14 cellular contexts compared by ENCODE assay signal in genomic region chr17:42660692-42661345, GRCh38. TPM values are rescaled to one million over a fixed set of nuclear protein-coding genes. Genes with fewer than 3 reads are reported as not detected.
DNase-seq lines count a peak whose midpoint lies in the region; ATAC-seq and TF ChIP-seq lines count a peak whose summit lies in the region.
"Had no signal": no experiment of that assay in that cellular context is flagged by ENCODE, and none has a peak within 500 bp of the region (broad histone marks: within the 10 kb centered on the region; RNA-seq: fewer than 3 reads in every experiment).

No MANE protein-coding gene starts in this region.

- intact Hi-C loops in HCT116 (cut with micrococcal nuclease), result no loop called here
- intact Hi-C loops in ascending aorta (cut with DNase I), result no loop called here
- intact Hi-C loops in thyroid gland (cut with DNase I), result no loop called here

- no peaks in the 10 kb centered on the region for H3K36me3 Mint-ChIP-seq in activated CD4-positive, alpha-beta memory T cell treated with anti-CD3 and anti-CD28 coated beads, Interleukin-2, amount 10 ng/mL, durations not matched to agents 7 days and 5 days (ENCODE audit: low read depth)

- 75 to 77% methylated on average over 7 of the region's 7 CpGs for WGBS in thyroid gland, 2 donors

- no peaks in the 10 kb centered on the region for H4K20me1 ChIP-seq in HCT116 (ENCODE audit: insufficient read depth)
- H4K20me1 ChIP-seq: BLaER1 had no signal

- BruUV-seq in HCT116 (replicated peaks; lab: Mats Ljungman, UMichigan), result no TSS peak

- no peak overlapping the region for H3K4me3 Mint-ChIP-seq in activated CD4-positive, alpha-beta memory T cell treated with anti-CD3 and anti-CD28 coated beads, Interleukin-2, amount 10 ng/mL, durations not matched to agents 7 days and 5 days

- peak overlapping the region; percentile 41 for H3K9ac ChIP-seq in HCT116 (ENCODE audit: low read length)
- H3K9ac ChIP-seq: BLaER1 had no signal

- H3K36me3 ChIP-seq in HCT116 (ENCODE audit: control insufficient read depth in 1 of 2, insufficient read depth in 2 of 2, low read length in 2 of 2) (peaks cover 0 to 3% of the 10 kb centered on the region in 2 experiments; a peak in 1 of 4 replicates), ascending aorta (peaks cover 24 to 32% of the 10 kb centered on the region in 2 donors), thyroid gland (peaks cover 4 to 16% of the 10 kb centered on the region in 2 donors)

- no peaks in the 10 kb centered on the region; a peak in 1 of 4 replicates for H3K9me3 ChIP-seq in HCT116 (ENCODE audit: control insufficient read depth in 1 of 2, insufficient read depth in 1 of 2, low read depth in 1 of 2, low read length in 2 of 2)
- no peaks in the 10 kb centered on the region for H3K9me3 ChIP-seq in ascending aorta
- H3K9me3 ChIP-seq in thyroid gland, result no peaks in the 10 kb centered on the region
- H3K9me3 ChIP-seq: BLaER1, heart right ventricle had no signal

- H3K4me1 ChIP-seq in HCT116 (ENCODE audit: control insufficient read depth in 1 of 2, insufficient read depth in 2 of 2, low read length in 2 of 2), result peaks cover 20 to 36% of the 10 kb centered on the region in 2 experiments
- H3K4me1 ChIP-seq in ascending aorta, result peaks cover 9 to 15% of the 10 kb centered on the region in 2 donors
- peaks cover 3 to 6% of the 10 kb centered on the region in 2 donors for H3K4me1 ChIP-seq in thyroid gland

- ATAC-seq in HCT116, result peak; percentile 37
- ATAC-seq in HG03342 (IDR thresholded peaks at IDR 0.05; ENCODE audit: unreplicated experiment), result no peak
- ATAC-seq: stimulated activated effector memory CD8-positive, alpha-beta T cell treated with anti-CD3 and anti-CD28 coated beads, Interleukin-12 subunit alpha, Interleukin-12 subunit beta, amount 100 ng/mL, for 72 hours had no signal

- H3K79me2 ChIP-seq in HCT116 (ENCODE audit: insufficient read depth, low read length), result no peaks in the 10 kb centered on the region

- POLR2A ChIA-PET in HCT116 (lab: Charles Lee), result interaction anchor here (0.9 to 2.7 kb wide), 3 partner anchors 9 to 16 kb away, joined by 3 to 7 read pairs (median 3); partner anchors contain the start of gene PLEKHH3
- POLR2A ChIA-PET in activated CD4-positive, alpha-beta memory T cell treated with anti-CD3 and anti-CD28 coated beads, Interleukin-2, amount 10 ng/mL, durations not matched to agents 7 days and 5 days (lab: Charles Lee), result interaction anchor here (0.6 kb wide), 1 partner anchor 348 kb away, joined by 3 read pairs; no protein-coding TSS in a partner anchor

- peaks cover 19% of the 10 kb centered on the region for H3K4me1 Mint-ChIP-seq in activated CD4-positive, alpha-beta memory T cell treated with anti-CD3 and anti-CD28 coated beads, Interleukin-2, amount 10 ng/mL, durations not matched to agents 7 days and 5 days

- H3K4me3 ChIP-seq in HCT116 (replicated peaks in 1 of 2; ENCODE audit: low read depth in 1 of 2, low read length in 2 of 2) (peak overlapping the region; percentile 36 to 74), ascending aorta (peak overlapping the region in 1 of 2 donors; percentile 44), thyroid gland (replicated peaks in 1 of 3) (no peak overlapping the region)
- H3K4me3 ChIP-seq: BLaER1, heart right ventricle had no signal

- TF ChIP-seq POLR2A in HCT116 (IDR thresholded peaks at IDR 0.05; ENCODE audit: borderline replicate concordance, extremely low read depth, insufficient read depth, insufficient read length) (no peak), thyroid gland (IDR thresholded peaks at IDR 0.05) (no peak)

- no peaks in the 10 kb centered on the region for H3K9me2 ChIP-seq in HCT116 (ENCODE audit: insufficient read depth)

- H3K27ac Mint-ChIP-seq in activated CD4-positive, alpha-beta memory T cell treated with anti-CD3 and anti-CD28 coated beads, Interleukin-2, amount 10 ng/mL, durations not matched to agents 7 days and 5 days, result no peak overlapping the region
- H3K27ac Mint-ChIP-seq: activated naive CD4-positive, alpha-beta T cell treated with anti-CD3 and anti-CD28 coated beads, Interleukin-2, amount 50 U/mL, for 24 hours; stimulated activated effector memory CD8-positive, alpha-beta T cell treated with anti-CD3 and anti-CD28 coated beads, Interleukin-12 subunit alpha, Interleukin-12 subunit beta, amount 100 ng/mL, for 72 hours; T-helper 1 cell treated with Interleukin-12 subunit alpha and Interleukin-12 subunit beta and Interleukin-4 antibody, amounts not matched to agents 30 μg/mL and 1 μg/mL, for 36 hours had no signal

- H3K27me3 ChIP-seq in HCT116 (ENCODE audit: insufficient read depth, low read length), result no peaks in the 10 kb centered on the region
- H3K27me3 ChIP-seq in ascending aorta, result no peaks in the 10 kb centered on the region
- no peaks in the 10 kb centered on the region for H3K27me3 ChIP-seq in thyroid gland
- H3K27me3 ChIP-seq: BLaER1, heart right ventricle had no signal

- no peak overlapping the region for H2AFZ ChIP-seq in HCT116 (ENCODE audit: low read depth, low read length, poor library complexity, severe bottlenecking)

- TF ChIP-seq RAD21 in HCT116 (IDR thresholded peaks at IDR 0.05; ENCODE audit: low read depth), result no peak

- peak overlapping the region; percentile 96 for H3K4me2 ChIP-seq in HCT116 (ENCODE audit: low read length)

- TF ChIP-seq CTCF in HCT116 (IDR thresholded peaks at IDR 0.05 in 2 of 3, conservative IDR thresholded peaks at IDR 0.05 in 1 of 3; ENCODE audit: borderline replicate concordance in 1 of 3, insufficient read depth in 1 of 3, low read depth in 2 of 3, low read length in 2 of 3) (no peak), ascending aorta (IDR thresholded peaks at IDR 0.05) (no peak), thyroid gland (IDR thresholded peaks at IDR 0.05) (no peak)

- no peaks in the 10 kb centered on the region for H3K9me3 Mint-ChIP-seq in activated CD4-positive, alpha-beta memory T cell treated with anti-CD3 and anti-CD28 coated beads, Interleukin-2, amount 10 ng/mL, durations not matched to agents 7 days and 5 days
- H3K9me3 Mint-ChIP-seq: activated naive CD4-positive, alpha-beta T cell treated with anti-CD3 and anti-CD28 coated beads, Interleukin-2, amount 50 U/mL, for 24 hours; stimulated activated effector memory CD8-positive, alpha-beta T cell treated with anti-CD3 and anti-CD28 coated beads, Interleukin-12 subunit alpha, Interleukin-12 subunit beta, amount 100 ng/mL, for 72 hours; T-helper 1 cell treated with Interleukin-12 subunit alpha and Interleukin-12 subunit beta and Interleukin-4 antibody, amounts not matched to agents 30 μg/mL and 1 μg/mL, for 36 hours had no signal

- peaks cover 7% of the 10 kb centered on the region for H3K27me3 Mint-ChIP-seq in activated CD4-positive, alpha-beta memory T cell treated with anti-CD3 and anti-CD28 coated beads, Interleukin-2, amount 10 ng/mL, durations not matched to agents 7 days and 5 days
- H3K27me3 Mint-ChIP-seq: activated naive CD4-positive, alpha-beta T cell treated with anti-CD3 and anti-CD28 coated beads, Interleukin-2, amount 50 U/mL, for 24 hours had no signal

- peak overlapping the region; percentile 57 for H3K27ac ChIP-seq in HCT116 (ENCODE audit: low read depth, low read length)
- H3K27ac ChIP-seq in ascending aorta, result peak overlapping the region; percentile 24 to 59
- no peak overlapping the region for H3K27ac ChIP-seq in thyroid gland
- H3K27ac ChIP-seq: BLaER1 had no signal

- RAD21 ChIA-PET in HCT116 (lab: Charles Lee; ENCODE audit: low non-redundant PET in 1 of 2, low total read pairs in 2 of 2, uncharacterized antibody in 2 of 2, unreplicated experiment in 2 of 2), result interaction anchor here in 1 of 2 experiments (0.6 to 2.0 kb wide), 2 partner anchors 36 to 51 kb away, joined by 3 to 4 read pairs; partner anchors contain the start of genes RETREG3 and TUBG1

- DNase-seq in A172 (ENCODE audit: low spot score) (peak; percentile 97), HCT116 (ENCODE audit: low read depth, low spot score) (no peak), ascending aorta (ENCODE audit: low spot score in 2 of 2) (peak in 1 of 2 donors; percentile 65), kidney glomerular epithelial cell (lab: John Stamatoyannopoulos, UW) (peak; percentile 12), T-helper 2 cell (no peak), thyroid gland (no peak)
- DNase-seq in activated CD4-positive, alpha-beta memory T cell treated with anti-CD3 and anti-CD28 coated beads, Interleukin-2, amount 10 ng/mL, durations not matched to agents 7 days and 5 days, result no peak
- DNase-seq: heart right ventricle, NCI-H187 treated with DMSO at 0.1 percent for 48 hours had no signal

- CTCF ChIA-PET in HCT116 (lab: Charles Lee), result interaction anchor here (1.0 to 2.5 kb wide), 6 partner anchors 13 to 113 kb away, joined by 3 to 9 read pairs (median 6); partner anchors contain the start of genes PLEKHH3, RETREG3 and TUBG1
- CTCF ChIA-PET in activated CD4-positive, alpha-beta memory T cell treated with anti-CD3 and anti-CD28 coated beads, Interleukin-2, amount 10 ng/mL, durations not matched to agents 7 days and 5 days (lab: Charles Lee), result interaction anchor here (1.1 to 1.7 kb wide), 2 partner anchors 8 to 14 kb away, joined by 3 to 5 read pairs; no protein-coding TSS in a partner anchor

RNA-seq across cellular contexts. Expression of gene TUBG2, which starts 1.7 kb away (rescaled TPM):
- 21.8 and 34.1 TPM in 2 replicates for total RNA-seq in A172 (2014; rRNA removed; shearing (Covaris generic))
- 20.9 TPM for total RNA-seq in HCT116 (2021; ENCODE audit: unreplicated experiment)
- polyA plus RNA-seq in HCT116 (2012), result 23.7 and 24.1 TPM in 2 replicates
- 73.1 TPM for total RNA-seq in ascending aorta
- total RNA-seq in activated CD4-positive, alpha-beta memory T cell treated with anti-CD3 and anti-CD28 coated beads, Interleukin-2, amount 10 ng/mL, durations not matched to agents 7 days and 5 days, result 1 to 10 TPM; 7.2 to 7.5 TPM
- 10 to 100 TPM; 20.4 to 38.7 (median 24.4) TPM for total RNA-seq in thyroid gland

RNA-seq across cellular contexts. Expression of gene PLEKHH3, which starts 16.0 kb away (rescaled TPM):
- 32.8 and 37.0 TPM in 2 replicates for total RNA-seq in A172 (2014; rRNA removed; shearing (Covaris generic))
- total RNA-seq in HCT116 (2021; ENCODE audit: unreplicated experiment), result 66.3 TPM
- 64.9 and 69.0 TPM in 2 replicates for polyA plus RNA-seq in HCT116 (2012)
- 105 TPM for total RNA-seq in ascending aorta
- 1 to 10 TPM; 1.8 to 3.1 TPM for total RNA-seq in activated CD4-positive, alpha-beta memory T cell treated with anti-CD3 and anti-CD28 coated beads, Interleukin-2, amount 10 ng/mL, durations not matched to agents 7 days and 5 days
- total RNA-seq in thyroid gland, result 10 to 100 TPM; 22.0 to 30.4 (median 26.4) TPM

RNA-seq across cellular contexts. Expression of gene CCR10, which starts 20.8 kb away (rescaled TPM):
- total RNA-seq in A172 (2014; rRNA removed; shearing (Covaris generic)), result 2.7 and 3.6 TPM in 2 replicates
- total RNA-seq in HCT116 (2021; ENCODE audit: unreplicated experiment) (0.66 TPM), ascending aorta (91.2 TPM), thyroid gland (1 to 10 TPM; 2.0 to 3.6 (median 2.6) TPM)
- polyA plus RNA-seq in HCT116 (2012), result 0.78 and 1.2 TPM in 2 replicates
- total RNA-seq in activated CD4-positive, alpha-beta memory T cell treated with anti-CD3 and anti-CD28 coated beads, Interleukin-2, amount 10 ng/mL, durations not matched to agents 7 days and 5 days, result 1 to 10 TPM in 1 of 2 experiments, under 1 TPM in 1; 0.68 to 1.1 TPM

RNA-seq across cellular contexts. Expression of gene CNTNAP1, which starts 21.5 kb away (rescaled TPM):
- 19.2 and 20.8 TPM in 2 replicates for total RNA-seq in A172 (2014; rRNA removed; shearing (Covaris generic))
- total RNA-seq in HCT116 (2021; ENCODE audit: unreplicated experiment), result 6.4 TPM
- 8.6 and 9.2 TPM in 2 replicates for polyA plus RNA-seq in HCT116 (2012)
- 10.5 TPM for total RNA-seq in ascending aorta
- 1 to 10 TPM; 1.2 TPM for total RNA-seq in activated CD4-positive, alpha-beta memory T cell treated with anti-CD3 and anti-CD28 coated beads, Interleukin-2, amount 10 ng/mL, durations not matched to agents 7 days and 5 days
- 1 to 10 TPM; 2.3 to 4.2 (median 2.5) TPM for total RNA-seq in thyroid gland

RNA-seq across cellular contexts. Expression of gene TUBG1, which starts 51.3 kb away (rescaled TPM):
- total RNA-seq in A172 (2014; rRNA removed; shearing (Covaris generic)), result 157 and 159 TPM in 2 replicates
- 139 TPM for total RNA-seq in HCT116 (2021; ENCODE audit: unreplicated experiment)
- 181 and 186 TPM in 2 replicates for polyA plus RNA-seq in HCT116 (2012)
- 10.5 TPM for total RNA-seq in ascending aorta
- total RNA-seq in activated CD4-positive, alpha-beta memory T cell treated with anti-CD3 and anti-CD28 coated beads, Interleukin-2, amount 10 ng/mL, durations not matched to agents 7 days and 5 days, result 10 to 100 TPM; 53.3 to 56.3 TPM
- total RNA-seq in thyroid gland, result 10 to 100 TPM; 17.1 to 45.6 (median 31.7) TPM

Comparison
In these comparisons a context has a peak if more than half of its experiments do, and no peak if none do; other contexts are left out.
1. DNase-seq: peak in A172 (single experiment) and kidney glomerular epithelial cell (single experiment); none in HCT116 (single experiment), T-helper 2 cell (0 of 5), activated CD4-positive, alpha-beta memory T cell treated with anti-CD3 and anti-CD28 coated beads, Interleukin-2, amount 10 ng/mL, durations not matched to agents 7 days and 5 days (single experiment) and thyroid gland (0 of 2).
2. H3K27ac ChIP-seq: peak in HCT116 (single experiment) and ascending aorta (2 of 2); none in thyroid gland (0 of 3).
3. H3K4me3 ChIP-seq: peak in HCT116 (2 of 2); none in thyroid gland (0 of 3).
4. RNA of gene CCR10, which starts 20.8 kb away (total RNA-seq): 91.2 TPM in ascending aorta (single experiment); 2.7 to 3.6 TPM in A172, 2.0 to 3.6 TPM in thyroid gland, 0.68 to 1.1 TPM in activated CD4-positive, alpha-beta memory T cell treated with anti-CD3 and anti-CD28 coated beads, Interleukin-2, amount 10 ng/mL, durations not matched to agents 7 days and 5 days and 0.66 TPM in HCT116 (single experiment); every median in the first group is over 10 times any median in the second.